Comparison of ENCODE assay signal across 1 cellular context in genomic region chr16:66401610-66402009, GRCh38.
TF ChIP-seq lines count a peak whose summit lies in the region.

No MANE protein-coding gene starts in this region.

TF ChIP-seq in GM23338, 12 proteins besides CTCF, POLR2A, EP300 and RAD21 (continued from another document):
- TF ChIP-seq ZNF462 (CRISPR knock-in tag; IDR thresholded peaks at IDR 0.05) (no peak), REST (IDR thresholded peaks at IDR 0.05; ENCODE audit: unreplicated experiment) (no peak), STAT1 (IDR thresholded peaks at IDR 0.05; ENCODE audit: unreplicated experiment) (no peak), NANOG (IDR thresholded peaks at IDR 0.05; ENCODE audit: borderline replicate concordance) (no peak), CREB1 (CRISPR knock-in tag; IDR thresholded peaks at IDR 0.05; ENCODE audit: low read depth) (no peak)
